8 cellular contexts compared by ENCODE assay signal in genomic region chr1:113140588-113141446, GRCh38.
DNase-seq lines count a peak whose midpoint lies in the region; ATAC-seq, FAIRE-seq and TF ChIP-seq lines count a peak whose summit lies in the region.

No MANE protein-coding gene starts in this region.

- H3K4me2 ChIP-seq in keratinocyte (ENCODE audit: control insufficient read depth, extremely low read depth, insufficient read depth, low read depth, low read length) = peak overlapping the region; percentile 1

- TF ChIP-seq CTCF in VCaP (conservative IDR thresholded peaks at IDR 0.05) (peak; percentile 81), bronchial epithelial cell (IDR thresholded peaks at IDR 0.05; ENCODE audit: insufficient read depth, low read length, severe bottlenecking) (peak; percentile 71), keratinocyte (optimal IDR thresholded peaks at IDR 0.05 in 1 of 3, IDR thresholded peaks at IDR 0.05 in 1 of 3, conservative IDR thresholded peaks at IDR 0.05 in 1 of 3; ENCODE audit: extremely low read depth in 1 of 3, insufficient read depth in 2 of 3, low read length in 3 of 3) (peak; percentile 76 to 87 (median 84))

- H3K4me3 ChIP-seq in bronchial epithelial cell (ENCODE audit: low read depth, low read length) (no peak overlapping the region), keratinocyte (ENCODE audit: control insufficient read depth in 2 of 3, extremely low read depth in 1 of 3, insufficient read depth in 2 of 3, low read depth in 1 of 3, low read length in 3 of 3) (no peak overlapping the region)

- peaks cover 21% of the 10 kb centered on the region for H3K4me1 ChIP-seq in keratinocyte (ENCODE audit: control insufficient read depth, extremely low read depth, insufficient read depth, low read length)

- no peaks in the 10 kb centered on the region for H3K9me3 ChIP-seq in keratinocyte (ENCODE audit: control insufficient read depth, low read depth, low read length)

- no peaks in the 10 kb centered on the region for H3K9me1 ChIP-seq in keratinocyte (ENCODE audit: control insufficient read depth, extremely low read depth, insufficient read depth, low read length)

- H3K36me3 ChIP-seq in bronchial epithelial cell (ENCODE audit: control insufficient read depth, insufficient read depth, low read length) (no peaks in the 10 kb centered on the region), keratinocyte (ENCODE audit: control insufficient read depth in 2 of 2, extremely low read depth in 1 of 2, insufficient read depth in 2 of 2, low read length in 2 of 2) (no peaks in the 10 kb centered on the region)

- ATAC-seq in HG02938 (IDR thresholded peaks at IDR 0.05; ENCODE audit: unreplicated experiment) = peak; percentile 75

- no peak for TF ChIP-seq POLR2A in GM12891 (IDR thresholded peaks at IDR 0.05; ENCODE audit: low read depth, low read length)

- peak overlapping the region; percentile 80 for H2AFZ ChIP-seq in keratinocyte (ENCODE audit: control insufficient read depth, low read length)

- FAIRE-seq in GM12891 (lab: Jason Lieb, UNC) (peak; percentile 64), bronchial epithelial cell (lab: Jason Lieb, UNC) (no peak), keratinocyte (lab: Jason Lieb, UNC) (peak; percentile 69)

- no peaks in the 10 kb centered on the region for H3K79me2 ChIP-seq in keratinocyte (ENCODE audit: control insufficient read depth, insufficient read depth, low read length)

- H3K9ac ChIP-seq in keratinocyte (ENCODE audit: control insufficient read depth, extremely low read depth, insufficient read depth, low read length) = no peak overlapping the region

- peak; percentile 42 for DNase-seq in 8988T
- DNase-seq in GM12891 (ENCODE audit: insufficient read length, low spot score) = peak; percentile 17
- DNase-seq in NCI-H2107 treated with DMSO at 0.1 percent for 48 hours (lab: John Stamatoyannopoulos, UW; ENCODE audit: unreplicated experiment) = peak; percentile 63
- DNase-seq in bronchial epithelial cell (ENCODE audit: low read depth) = peak; percentile 47
- DNase-seq in keratinocyte (ENCODE audit: low read depth, low spot score) = no peak
- peak; percentile 9 to 33 for DNase-seq in stimulated activated CD4-positive, alpha-beta T cell treated with anti-CD3 and anti-CD28 coated beads, Interleukin-1b, Interleukin-23, amount 100 ng/mL, for 4 hours (ENCODE audit: low read depth in 2 of 2)

- H3K27me3 ChIP-seq in bronchial epithelial cell (ENCODE audit: control insufficient read depth, insufficient read depth, low read length) = no peaks in the 10 kb centered on the region
- H3K27me3 ChIP-seq in keratinocyte (ENCODE audit: control insufficient read depth, extremely low read depth, insufficient read depth, low read length) = no peaks in the 10 kb centered on the region

- dilution Hi-C loops in keratinocyte (cut with MboI; ENCODE audit: extremely low pct_ligation_motif_present, low sequenced_read_pairs) = no loop called here

- H3K27ac ChIP-seq in VCaP = peak overlapping the region; percentile 37; the same call in 1 of the 2 replicates
- no peak overlapping the region for H3K27ac ChIP-seq in keratinocyte (ENCODE audit: control insufficient read depth, insufficient read depth, low read length)

- no peaks in the 10 kb centered on the region for H4K20me1 ChIP-seq in keratinocyte (ENCODE audit: control insufficient read depth, extremely low read depth, insufficient read depth, low read length)

TF ChIP-seq in GM12891, 5 proteins besides CTCF, POLR2A, EP300 and RAD21:
- no peak for TF ChIP-seq POU2F2 (IDR thresholded peaks at IDR 0.05; ENCODE audit: low read depth, low read length)
- TF ChIP-seq TAF1 (IDR thresholded peaks at IDR 0.05; ENCODE audit: low read depth, low read length) = no peak
- TF ChIP-seq PAX5 (IDR thresholded peaks at IDR 0.05; ENCODE audit: insufficient read depth, low read length, severe bottlenecking) = no peak
- no peak for TF ChIP-seq POLR2AphosphoS5 (IDR thresholded peaks at IDR 0.05; ENCODE audit: low read depth, low read length)
- TF ChIP-seq SPI1 (IDR thresholded peaks at IDR 0.05; ENCODE audit: low read depth, low read length) = no peak
